Comparison of ENCODE assay signal across 8 cellular contexts in genomic region chr15:43106486-43106829, GRCh38. TPM values are rescaled to one million over a fixed set of nuclear protein-coding genes. Genes with fewer than 3 reads are reported as not detected.
A peak's percentile ranks its signal among the peaks of the same experiment; 100 is the strongest.
DNase-seq lines count a peak whose midpoint lies in the region; ATAC-seq and TF ChIP-seq lines count a peak whose summit lies in the region.

No MANE protein-coding gene starts in this region.

- H3K36me3 Mint-ChIP-seq in activated naive CD4-positive, alpha-beta T cell treated with anti-CD3 and anti-CD28 coated beads, Interleukin-2, amount 10 ng/mL, durations not matched to agents 7 days and 5 days: peaks cover 33% of the 10 kb centered on the region
- H3K36me3 Mint-ChIP-seq in brain (peaks cover 28% of the 10 kb centered on the region), memory B cell (peaks cover 10% of the 10 kb centered on the region)

- CTCF ChIA-PET in activated naive CD4-positive, alpha-beta T cell treated with anti-CD3 and anti-CD28 coated beads, Interleukin-2, amount 10 ng/mL, durations not matched to agents 7 days and 5 days (lab: Charles Lee): interaction anchor here (0.9 to 1.0 kb wide), 2 partner anchors 77 to 82 kb away, joined by 3 read pairs; no protein-coding TSS in a partner anchor

- H3K27ac ChIP-seq in upper lobe of right lung: peak overlapping the region; percentile 93

- intact Hi-C loops in upper lobe of right lung (cut with DNase I): no loop called here

- H3K4me3 ChIP-seq in upper lobe of right lung: peak overlapping the region; percentile 90

- H3K27me3 Mint-ChIP-seq in activated naive CD4-positive, alpha-beta T cell treated with anti-CD3 and anti-CD28 coated beads, Interleukin-2, amount 10 ng/mL, durations not matched to agents 7 days and 5 days: peaks cover 6% of the 10 kb centered on the region
- peaks cover 27% of the 10 kb centered on the region for H3K27me3 Mint-ChIP-seq in brain
- peaks cover 1% of the 10 kb centered on the region for H3K27me3 Mint-ChIP-seq in memory B cell

- H3K27ac Mint-ChIP-seq in activated naive CD4-positive, alpha-beta T cell treated with anti-CD3 and anti-CD28 coated beads, Interleukin-2, amount 10 ng/mL, durations not matched to agents 7 days and 5 days: peak overlapping the region; percentile 97
- H3K27ac Mint-ChIP-seq in brain: peak overlapping the region; percentile 99 to 100 (median 99)
- H3K27ac Mint-ChIP-seq in memory B cell: peak overlapping the region; percentile 99

- H3K9me3 ChIP-seq in upper lobe of right lung: no peaks in the 10 kb centered on the region

- no peaks in the 10 kb centered on the region for H3K36me3 ChIP-seq in upper lobe of right lung

- ATAC-seq in memory B cell (ENCODE audit: low read depth): no peak
- ATAC-seq in upper lobe of right lung: no peak

- peaks cover 22% of the 10 kb centered on the region for H3K4me1 ChIP-seq in upper lobe of right lung

- peaks cover 42% of the 10 kb centered on the region for H3K4me1 Mint-ChIP-seq in activated naive CD4-positive, alpha-beta T cell treated with anti-CD3 and anti-CD28 coated beads, Interleukin-2, amount 10 ng/mL, durations not matched to agents 7 days and 5 days
- peaks cover 53% of the 10 kb centered on the region for H3K4me1 Mint-ChIP-seq in brain
- peaks cover 24% of the 10 kb centered on the region for H3K4me1 Mint-ChIP-seq in memory B cell

- H3K9me3 Mint-ChIP-seq in activated naive CD4-positive, alpha-beta T cell treated with anti-CD3 and anti-CD28 coated beads, Interleukin-2, amount 10 ng/mL, durations not matched to agents 7 days and 5 days: no peaks in the 10 kb centered on the region
- no peaks in the 10 kb centered on the region for H3K9me3 Mint-ChIP-seq in brain
- H3K9me3 Mint-ChIP-seq in memory B cell: no peaks in the 10 kb centered on the region

- TF ChIP-seq CTCF in brain (conservative IDR thresholded peaks at IDR 0.05) (no peak), upper lobe of right lung (IDR thresholded peaks at IDR 0.05) (no peak)

- no peak for DNase-seq in activated naive CD4-positive, alpha-beta T cell treated with anti-CD3 and anti-CD28 coated beads, Interleukin-2, amount 10 ng/mL, durations not matched to agents 7 days and 5 days
- no peak for DNase-seq in activated naive CD4-positive, alpha-beta T cell treated with Interleukin-2 at 50 U/mL for 16 hours
- DNase-seq in memory B cell (ENCODE audit: low spot score in 2 of 2) (no peak), upper lobe of right lung (no peak), NCI-H446 treated with DMSO at 0.1 percent for 48 hours (lab: John Stamatoyannopoulos, UW) (no peak), NCI-H1930 (lab: John Stamatoyannopoulos, UW) (no peak)
- DNase-seq in stimulated activated CD4-positive, alpha-beta T cell treated with anti-CD3 and anti-CD28 coated beads, Interleukin-2, amount 100 ng/mL, for 48 hours: no peak

- H3K4me3 Mint-ChIP-seq in activated naive CD4-positive, alpha-beta T cell treated with anti-CD3 and anti-CD28 coated beads, Interleukin-2, amount 10 ng/mL, durations not matched to agents 7 days and 5 days: peak overlapping the region; percentile 84
- H3K4me3 Mint-ChIP-seq in brain (peak overlapping the region; percentile 90 to 99 (median 94)), memory B cell (peak overlapping the region; percentile 98)

- no peaks in the 10 kb centered on the region for H3K27me3 ChIP-seq in upper lobe of right lung

RNA-seq across cellular contexts. Expression of gene UBR1, which starts 0.6 kb away (rescaled TPM):
- 3.3 TPM for polyA plus RNA-seq in brain (ENCODE audit: insufficient read depth, low read depth, low replicate concordance)
- 37.9 TPM for total RNA-seq in upper lobe of right lung

RNA-seq across cellular contexts. Expression of gene TMEM62, which starts 26.9 kb away (rescaled TPM):
- 7.6 TPM for polyA plus RNA-seq in brain (ENCODE audit: insufficient read depth, low read depth, low replicate concordance)
- 28.1 TPM for total RNA-seq in upper lobe of right lung
